In the genomic region with DNA sequence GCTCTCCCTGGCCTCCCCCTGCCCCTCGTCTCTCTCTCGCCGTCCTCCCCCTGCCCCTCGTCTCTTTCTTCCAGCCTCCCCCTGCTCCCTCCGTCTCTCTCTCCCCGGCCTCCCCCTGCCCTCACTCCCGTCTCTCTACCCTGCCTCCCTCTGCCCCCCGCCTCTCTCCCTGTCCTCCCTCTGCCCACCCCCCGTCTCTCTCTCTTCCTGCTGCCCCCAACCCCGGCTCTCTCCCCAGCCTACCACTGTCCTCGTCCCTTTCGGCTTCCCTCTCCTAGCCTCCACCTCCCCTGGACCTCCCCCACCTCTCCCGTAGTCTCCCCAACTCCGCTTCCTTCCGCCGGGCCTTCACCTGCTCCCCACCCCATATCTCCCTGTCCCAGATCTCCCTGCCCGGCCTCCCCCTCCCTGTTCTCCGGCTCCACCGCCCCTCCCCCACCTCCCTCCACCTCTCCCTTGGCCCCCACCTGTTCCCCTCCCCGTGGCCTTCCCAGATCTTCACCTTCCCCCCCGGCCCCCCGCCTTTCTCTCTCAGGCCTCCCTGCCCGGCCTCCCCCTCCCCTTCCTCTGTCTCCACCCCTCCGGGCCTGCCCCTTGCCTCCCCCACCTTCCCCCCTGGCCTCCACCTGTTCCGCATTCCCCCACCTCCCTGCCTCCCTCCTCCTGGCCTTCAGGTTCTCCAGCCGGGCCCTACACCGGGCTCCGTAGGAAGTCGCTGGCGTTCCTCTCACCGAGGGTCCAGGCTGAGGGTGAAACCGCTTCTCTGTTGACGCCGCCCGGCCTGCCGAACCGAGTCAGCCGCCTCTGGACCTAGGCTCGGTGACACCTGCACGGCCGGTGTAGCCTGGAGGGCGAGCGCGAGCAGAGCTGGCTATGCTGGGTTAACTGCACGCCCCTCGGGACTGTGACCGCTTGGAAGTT, we compare ENCODE assay signal across 8 cellular contexts. TPM values are rescaled to one million over a fixed set of nuclear protein-coding genes. Genes with fewer than 3 reads are reported as not detected.
DNase-seq lines count a peak whose midpoint lies in the region; ATAC-seq and TF ChIP-seq lines count a peak whose summit lies in the region.

No MANE protein-coding gene starts in this region.

- H4K20me1 ChIP-seq in Karpas-422 (ENCODE audit: insufficient read depth, low read depth, low read length) = peaks cover 32% of the 10 kb centered on the region; the same call in 1 of the 2 replicates

- intact Hi-C loops in breast epithelium (cut with DNase I; ENCODE audit: low total_unique reads) = loop anchor here (5.0 kb wide), 1 partner anchor 60 kb away; no protein-coding TSS in a partner anchor

- no peak for TF ChIP-seq POLR2A in breast epithelium (IDR thresholded peaks at IDR 0.05)

- no peaks in the 10 kb centered on the region for H3K9me3 ChIP-seq in CD8-positive, alpha-beta memory T cell (ENCODE audit: low read length)
- H3K9me3 ChIP-seq in Karpas-422 (ENCODE audit: low read length) = no peaks in the 10 kb centered on the region
- no peaks in the 10 kb centered on the region for H3K9me3 ChIP-seq in breast epithelium
- no peaks in the 10 kb centered on the region for H3K9me3 ChIP-seq in mesodermal cell (ENCODE audit: control insufficient read depth, low read length)

- H3K9me3 Mint-ChIP-seq in CD8-positive, alpha-beta memory T cell = no peaks in the 10 kb centered on the region

- peak overlapping the region; percentile 66 for H3K4me3 ChIP-seq in CD8-positive, alpha-beta memory T cell (ENCODE audit: low read length)
- H3K4me3 ChIP-seq in Karpas-422 (ENCODE audit: low read length) (peak overlapping the region; percentile 92), breast epithelium (peak overlapping the region; percentile 72 to 89 (median 86)), mesodermal cell (ENCODE audit: extremely low read depth, insufficient read depth, low read length, poor library complexity, severe bottlenecking) (peak overlapping the region; percentile 86)

- H3K4me1 ChIP-seq in CD8-positive, alpha-beta memory T cell (ENCODE audit: insufficient read depth, low read length) = peaks cover 36% of the 10 kb centered on the region
- H3K4me1 ChIP-seq in Karpas-422 (ENCODE audit: low read length) (peaks cover 16% of the 10 kb centered on the region), breast epithelium (peaks cover 0 to 7% of the 10 kb centered on the region in 2 donors), mesodermal cell (ENCODE audit: control insufficient read depth, insufficient read depth, low read length, poor library complexity, severe bottlenecking) (peaks cover 8% of the 10 kb centered on the region)

- peaks cover 33 to 47% (median 34%) of the 10 kb centered on the region in 3 donors for H3K4me1 Mint-ChIP-seq in CD8-positive, alpha-beta memory T cell

- H3K36me3 Mint-ChIP-seq in CD8-positive, alpha-beta memory T cell = peaks cover 0 to 30% (median 5%) of the 10 kb centered on the region in 3 donors

- peak overlapping the region; percentile 88 to 97 (median 94) for H3K27ac Mint-ChIP-seq in CD8-positive, alpha-beta memory T cell

- H3K27ac ChIP-seq in CD8-positive, alpha-beta memory T cell (ENCODE audit: low read depth, low read length) = peak overlapping the region; percentile 74
- H3K27ac ChIP-seq in Karpas-422 (ENCODE audit: low read length) (no peak overlapping the region), breast epithelium (peak overlapping the region; percentile 94 to 95), mesodermal cell (ENCODE audit: low read depth, low read length, severe bottlenecking) (peak overlapping the region; percentile 79)

- DNase-seq in CD8-positive, alpha-beta memory T cell = no peak
- DNase-seq in Karpas-422 = no peak
- DNase-seq in breast epithelium (ENCODE audit: low spot score in 2 of 2) = no peak

- H2AFZ ChIP-seq in Karpas-422 (ENCODE audit: low read length) = no peak overlapping the region

- 13 to 26% methylated on average over 21 to 33 of the region's 47 CpGs for WGBS in mesodermal cell (ENCODE audit: insufficient coverage in 2 of 2), 2 experiments

- no peaks in the 10 kb centered on the region for H3K9me2 ChIP-seq in Karpas-422 (replicated peaks; ENCODE audit: insufficient read depth, low read length)

- no peaks in the 10 kb centered on the region for H3K27me3 Mint-ChIP-seq in CD8-positive, alpha-beta memory T cell

- no peaks in the 10 kb centered on the region for H3K27me3 ChIP-seq in CD8-positive, alpha-beta memory T cell (ENCODE audit: insufficient read depth, low read length, poor library complexity, severe bottlenecking)
- H3K27me3 ChIP-seq in Karpas-422 (ENCODE audit: low read length) (no peaks in the 10 kb centered on the region), breast epithelium (no peaks in the 10 kb centered on the region)

- POLR2A ChIA-PET in CD8-positive, alpha-beta memory T cell (lab: Charles Lee) = interaction anchor here (1.0 to 1.8 kb wide), 2 partner anchors 45 to 61 kb away, joined by 5 to 8 read pairs; no protein-coding TSS in a partner anchor

- H3K9ac ChIP-seq in Karpas-422 (ENCODE audit: low read length) = peak overlapping the region; percentile 92

- ATAC-seq in GM21576 (IDR thresholded peaks at IDR 0.05; ENCODE audit: unreplicated experiment) (no peak), HG02623 (IDR thresholded peaks at IDR 0.05; ENCODE audit: unreplicated experiment) (no peak), HG03460 (IDR thresholded peaks at IDR 0.05; ENCODE audit: unreplicated experiment) (no peak), HG03571 (IDR thresholded peaks at IDR 0.05; ENCODE audit: unreplicated experiment) (no peak)

- peak overlapping the region; percentile 92 for H3K4me2 ChIP-seq in Karpas-422 (ENCODE audit: low read depth, low read length, poor library complexity, severe bottlenecking)

- H3K36me3 ChIP-seq in CD8-positive, alpha-beta memory T cell (ENCODE audit: insufficient read depth, low read length) = no peaks in the 10 kb centered on the region
- H3K36me3 ChIP-seq in Karpas-422 (ENCODE audit: insufficient read depth, low read length) = peaks cover 19% of the 10 kb centered on the region; the same call in 1 of the 2 replicates
- no peaks in the 10 kb centered on the region for H3K36me3 ChIP-seq in breast epithelium
- peaks cover 45% of the 10 kb centered on the region for H3K36me3 ChIP-seq in mesodermal cell (ENCODE audit: control insufficient read depth, insufficient read depth, low read length)

- H3K79me2 ChIP-seq in Karpas-422 (ENCODE audit: low read length) = peaks cover 57% of the 10 kb centered on the region

- no peak for TF ChIP-seq CTCF in breast epithelium (IDR thresholded peaks at IDR 0.05)

- CTCF ChIA-PET in CD8-positive, alpha-beta memory T cell (lab: Charles Lee) = no interaction called here

- peak overlapping the region; percentile 87 to 99 (median 92) for H3K4me3 Mint-ChIP-seq in CD8-positive, alpha-beta memory T cell

RNA-seq across cellular contexts. Expression of a gene that starts 1.2 kb away (rescaled TPM):
- 10 to 100 TPM; 39.9 to 44.9 TPM for total RNA-seq in CD8-positive, alpha-beta memory T cell
- 33.6 TPM for polyA plus RNA-seq in CD8-positive, alpha-beta memory T cell
- 16.2 and 33.3 TPM in 2 replicates for total RNA-seq in Karpas-422 (2014; rRNA removed; shearing (Covaris generic); ENCODE audit: low replicate concordance)
- 10 to 100 TPM; 23.7 to 33.4 (median 29.5) TPM for total RNA-seq in breast epithelium
- 52.1 TPM for polyA plus RNA-seq in mesodermal cell (2013, experiment 1 of 2)
- 32.8 TPM for polyA plus RNA-seq in mesodermal cell (2013, experiment 2 of 2)

RNA-seq across cellular contexts. Expression of a gene that starts 45.3 kb away (rescaled TPM):
- total RNA-seq in CD8-positive, alpha-beta memory T cell = 10 to 100 TPM; 59.8 to 65.8 TPM
- 29.8 TPM for polyA plus RNA-seq in CD8-positive, alpha-beta memory T cell
- 39.6 and 62.1 TPM in 2 replicates for total RNA-seq in Karpas-422 (2014; rRNA removed; shearing (Covaris generic); ENCODE audit: low replicate concordance)
- 100 to 1,000 TPM; 153 to 189 (median 160) TPM for total RNA-seq in breast epithelium
- polyA plus RNA-seq in mesodermal cell (2013, experiment 1 of 2) = 93.3 TPM
- 71.3 TPM for polyA plus RNA-seq in mesodermal cell (2013, experiment 2 of 2)
